ENCODE assay signal across 25 cellular contexts in the genomic region with DNA sequence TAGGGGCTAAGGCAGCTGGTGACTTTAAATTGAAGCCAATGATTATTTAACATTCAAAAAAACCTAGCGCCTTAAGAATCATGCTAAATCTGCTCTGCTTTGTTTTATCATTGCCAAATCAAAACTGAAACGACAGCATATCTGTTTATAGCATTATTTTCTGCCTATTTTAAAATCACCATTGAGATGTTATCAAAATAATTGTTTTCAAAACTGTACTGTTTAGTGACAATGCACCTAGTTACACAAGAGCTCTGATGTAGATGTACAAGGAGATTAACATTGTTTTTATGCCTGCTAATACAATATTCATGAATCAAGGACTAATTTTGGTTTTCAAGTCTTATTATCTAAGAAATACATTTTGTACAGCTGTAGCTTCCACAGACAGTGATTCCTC.
"Had no signal": no experiment of that assay in that cellular context is flagged by ENCODE, and none has a peak within 500 bp of the region (broad histone marks: within the 10 kb centered on the region; RNA-seq: fewer than 3 reads in every experiment).

No MANE protein-coding gene starts in this region.

- H3K27ac ChIP-seq: epithelial cell of prostate, esophagus squamous epithelium, gastrocnemius medialis, heart right ventricle, left lung, lower lobe of right lung had no signal

- H3K27me3 Mint-ChIP-seq: dendritic cell treated with granulocyte-macrophage colony-stimulating factor and Interleukin-4, amounts not matched to agents 40 ng/mL and 50 ng/mL, for 4 days; effector memory CD8-positive, alpha-beta T cell; naive B cell; naive thymus-derived CD8-positive, alpha-beta T cell had no signal

- DNase-seq: cortex of kidney; effector CD8-positive, alpha-beta T cell; effector memory CD8-positive, alpha-beta T cell; endodermal cell; erythroblast; esophagus squamous epithelium; foreskin fibroblast; foreskin melanocyte; gastrocnemius medialis; glutamatergic neuron; head of caudate nucleus; heart right ventricle; hippocampal formation; left cardiac atrium; left lung; left ventricle myocardium superior; lower lobe of right lung; mesenchymal stem cell; mucosa of descending colon; naive B cell; naive thymus-derived CD8-positive, alpha-beta T cell had no signal

- H3K4me3 Mint-ChIP-seq: dendritic cell treated with granulocyte-macrophage colony-stimulating factor and Interleukin-4, amounts not matched to agents 40 ng/mL and 50 ng/mL, for 4 days; effector memory CD8-positive, alpha-beta T cell; endodermal cell; mesothelial cell of epicardium; naive B cell; naive thymus-derived CD8-positive, alpha-beta T cell had no signal

- H3K4me1 Mint-ChIP-seq: endodermal cell; mesothelial cell of epicardium; naive B cell; naive thymus-derived CD8-positive, alpha-beta T cell had no signal

- H3K36me3 Mint-ChIP-seq: mesothelial cell of epicardium, naive B cell had no signal

- H3K9me3 ChIP-seq: gastrocnemius medialis had no signal

- H3K27ac Mint-ChIP-seq: dendritic cell treated with granulocyte-macrophage colony-stimulating factor and Interleukin-4, amounts not matched to agents 40 ng/mL and 50 ng/mL, for 4 days; effector memory CD8-positive, alpha-beta T cell; endodermal cell; mesothelial cell of epicardium; naive B cell; naive thymus-derived CD8-positive, alpha-beta T cell had no signal

- H3K27me3 ChIP-seq: esophagus squamous epithelium, gastrocnemius medialis, heart right ventricle, left lung had no signal

- H3K9me3 Mint-ChIP-seq: endodermal cell had no signal

- H3K4me1 ChIP-seq: esophagus squamous epithelium, gastrocnemius medialis, heart right ventricle, left lung, lower lobe of right lung had no signal

- ATAC-seq: effector memory CD8-positive, alpha-beta T cell; esophagus mucosa; gastrocnemius medialis; heart right ventricle; left cardiac atrium; left lung; left ventricle myocardium superior; lower lobe of right lung; mucosa of descending colon; naive thymus-derived CD8-positive, alpha-beta T cell had no signal

- H3K36me3 ChIP-seq: esophagus squamous epithelium, gastrocnemius medialis, heart right ventricle, left lung, lower lobe of right lung had no signal

- H3K4me3 ChIP-seq: esophagus squamous epithelium, gastrocnemius medialis, heart right ventricle, left lung, lower lobe of right lung, mucosa of descending colon had no signal
